Comparison of ENCODE assay signal across 17 cellular contexts in genomic region chr4:8515316-8516060, GRCh38.
DNase-seq lines count a peak whose midpoint lies in the region; ATAC-seq lines count a peak whose summit lies in the region.
"Had no signal": no experiment of that assay in that cellular context is flagged by ENCODE, and none has a peak within 500 bp of the region (broad histone marks: within the 10 kb centered on the region; RNA-seq: fewer than 3 reads in every experiment).

No MANE protein-coding gene starts in this region.

- H3K18ac ChIP-seq in trophoblast cell (ENCODE audit: low read length), result no peak overlapping the region

- no peak overlapping the region for H4K8ac ChIP-seq in trophoblast cell (ENCODE audit: low read depth, low read length)

- no peak overlapping the region for H2AFZ ChIP-seq in trophoblast cell (ENCODE audit: insufficient read depth, low read length, poor library complexity)
- no peak overlapping the region for H2AFZ ChIP-seq in Karpas-422 (ENCODE audit: low read length)

- ATAC-seq in GM19035 (IDR thresholded peaks at IDR 0.05; ENCODE audit: unreplicated experiment) (no peak), GM19463 (IDR thresholded peaks at IDR 0.05; ENCODE audit: unreplicated experiment) (no peak)
- ATAC-seq: activated T-cell treated with anti-CD3 and anti-CD28 coated beads, Interleukin-2, amount 50 U/mL, for 72 hours; K562 had no signal

- no peak overlapping the region for H3K14ac ChIP-seq in trophoblast cell (ENCODE audit: low read length)

- H3K4me1 ChIP-seq in trophoblast cell (ENCODE audit: control insufficient read depth in 1 of 2, insufficient read depth in 2 of 2, low read length in 2 of 2) (no peaks in the 10 kb centered on the region), Karpas-422 (ENCODE audit: low read length) (no peaks in the 10 kb centered on the region)
- H3K4me1 ChIP-seq: right atrium auricular region had no signal

- no CpG with 5 or more reads among the region's 18 CpGs for WGBS in trophoblast cell (ENCODE audit: extremely low coverage, insufficient coverage, insufficient read length)

- peaks cover 10% of the 10 kb centered on the region for H3K9me3 ChIP-seq in trophoblast cell (ENCODE audit: insufficient read depth, low read depth, low read length)
- H3K9me3 ChIP-seq in Karpas-422 (ENCODE audit: low read length), result no peaks in the 10 kb centered on the region
- H3K9me3 ChIP-seq: thoracic aorta had no signal

- no peaks in the 10 kb centered on the region for H4K20me1 ChIP-seq in Karpas-422 (ENCODE audit: insufficient read depth, low read depth, low read length)

- no peak overlapping the region for H2BK12ac ChIP-seq in trophoblast cell (ENCODE audit: low read length)

- H3K4ac ChIP-seq in trophoblast cell (ENCODE audit: low read depth, low read length), result no peak overlapping the region

- H3K27me3 ChIP-seq in trophoblast cell (ENCODE audit: insufficient read depth, low read length), result no peaks in the 10 kb centered on the region
- H3K27me3 ChIP-seq in Karpas-422 (ENCODE audit: low read length), result no peaks in the 10 kb centered on the region
- H3K27me3 ChIP-seq: right atrium auricular region had no signal

- H3K9me2 ChIP-seq in Karpas-422 (replicated peaks; ENCODE audit: insufficient read depth, low read length), result no peaks in the 10 kb centered on the region

- H3K4me2 ChIP-seq in trophoblast cell (ENCODE audit: low read length), result no peak overlapping the region
- H3K4me2 ChIP-seq in Karpas-422 (ENCODE audit: low read depth, low read length, poor library complexity, severe bottlenecking), result no peak overlapping the region

- H4K12ac ChIP-seq in trophoblast cell (ENCODE audit: low read depth, low read length), result no peak overlapping the region

- no peak overlapping the region for H2BK120ac ChIP-seq in trophoblast cell (ENCODE audit: insufficient read depth, low read length, poor library complexity)

- DNase-seq in ELR (ENCODE audit: low read depth) (peak; percentile 94), LHCN-M2 (ENCODE audit: low read depth) (peak; percentile 99), dermis microvascular lymphatic vessel endothelial cell (ENCODE audit: low read depth in 2 of 2) (peak; percentile 25 to 32), trophoblast cell (peak; percentile 92 to 96), Karpas-422 (no peak), NCI-H82 (lab: John Stamatoyannopoulos, UW) (no peak)
- DNase-seq: activated T-cell treated with anti-CD3 and anti-CD28 coated beads, Interleukin-2, amount 50 U/mL, for 72 hours; DND-41; NCI-H1417 treated with DMSO at 0.1 percent for 48 hours; NCI-H345; stimulated activated CD4-positive, alpha-beta T cell treated with anti-CD3 and anti-CD28 coated beads, Interleukin-4, amount 100 ng/mL, for 1 hour had no signal

- H3K27ac ChIP-seq in trophoblast cell (ENCODE audit: low read depth, low read length), result no peak overlapping the region
- H3K27ac ChIP-seq in Karpas-422 (ENCODE audit: low read length), result no peak overlapping the region
- H3K27ac ChIP-seq: C4-2B, right atrium auricular region, thoracic aorta had no signal

- no peaks in the 10 kb centered on the region for H3K79me1 ChIP-seq in trophoblast cell (ENCODE audit: low read length)

- H3K36me3 ChIP-seq in trophoblast cell (ENCODE audit: control insufficient read depth in 1 of 2, insufficient read depth in 2 of 2, low read length in 2 of 2) (no peaks in the 10 kb centered on the region), Karpas-422 (ENCODE audit: insufficient read depth, low read length) (no peaks in the 10 kb centered on the region)
- H3K36me3 ChIP-seq: right atrium auricular region, thoracic aorta had no signal

- no peak overlapping the region for H2AK5ac ChIP-seq in trophoblast cell (ENCODE audit: low read length)

- H3K79me2 ChIP-seq in trophoblast cell (ENCODE audit: control insufficient read depth, insufficient read depth, low read length, poor library complexity) (no peaks in the 10 kb centered on the region), Karpas-422 (ENCODE audit: low read length) (no peaks in the 10 kb centered on the region)

- no peak overlapping the region for H2BK5ac ChIP-seq in trophoblast cell (ENCODE audit: low read depth, low read length, poor library complexity)

- no peak overlapping the region for H3K23ac ChIP-seq in trophoblast cell (ENCODE audit: low read length)

- H4K91ac ChIP-seq in trophoblast cell (ENCODE audit: low read depth, low read length), result no peak overlapping the region

- H3K9ac ChIP-seq in trophoblast cell (ENCODE audit: low read length) (no peak overlapping the region), Karpas-422 (ENCODE audit: low read length) (no peak overlapping the region)

- H3K4me3 ChIP-seq in trophoblast cell (ENCODE audit: low read depth, low read length) (no peak overlapping the region), Karpas-422 (ENCODE audit: low read length) (no peak overlapping the region)
- H3K4me3 ChIP-seq: K562, right atrium auricular region, thoracic aorta had no signal

Comparison
In these comparisons a context has a peak if more than half of its experiments do, and no peak if none do; other contexts are left out.
1. DNase-seq: peak in ELR (single experiment), LHCN-M2 (single experiment), dermis microvascular lymphatic vessel endothelial cell (2 of 2) and trophoblast cell (2 of 2); none in Karpas-422 (single experiment) and NCI-H82 (single experiment).